Comparison of ENCODE assay signal across 22 cellular contexts in genomic region chr11:46976182-46976854, GRCh38. TPM values are rescaled to one million over a fixed set of nuclear protein-coding genes. Genes with fewer than 3 reads are reported as not detected.
DNase-seq lines count a peak whose midpoint lies in the region; ATAC-seq and TF ChIP-seq lines count a peak whose summit lies in the region.
"Had no signal": no experiment of that assay in that cellular context is flagged by ENCODE, and none has a peak within 500 bp of the region (broad histone marks: within the 10 kb centered on the region; RNA-seq: fewer than 3 reads in every experiment).

No MANE protein-coding gene starts in this region.

- H3K27ac Mint-ChIP-seq in endodermal cell = no peak overlapping the region
- no peak overlapping the region for H3K27ac Mint-ChIP-seq in stimulated activated naive CD8-positive, alpha-beta T cell treated with anti-CD3 and anti-CD28 coated beads, Interleukin-15, amount 100 ng/mL, for 72 hours
- H3K27ac Mint-ChIP-seq: activated naive CD4-positive, alpha-beta T cell treated with anti-CD3 and anti-CD28 coated beads for 36 hours; CD8-positive, alpha-beta T cell had no signal

- H3K9me3 ChIP-seq in HUES64 (ENCODE audit: insufficient read depth, low read depth, low read length) (no peaks in the 10 kb centered on the region), endodermal cell (ENCODE audit: control insufficient read depth, low read length) (no peaks in the 10 kb centered on the region)
- H3K9me3 ChIP-seq: mucosa of descending colon, SJSA1, upper lobe of right lung had no signal

- peak; percentile 14 to 38 for ATAC-seq in activated T-cell treated with anti-CD3 and anti-CD28 coated beads, Interleukin-2, amount 50 U/mL, for 4 hours
- peak; percentile 74 for ATAC-seq in stimulated activated naive CD8-positive, alpha-beta T cell treated with anti-CD3 and anti-CD28 coated beads, Interleukin-15, amount 100 ng/mL, for 72 hours
- ATAC-seq in HG03457 (IDR thresholded peaks at IDR 0.05; ENCODE audit: unreplicated experiment) = no peak
- ATAC-seq: CD8-positive, alpha-beta T cell; mucosa of descending colon; upper lobe of right lung had no signal

- H3K27me3 Mint-ChIP-seq in activated T-cell treated with anti-CD3 and anti-CD28 coated beads, Interleukin-2, amount 50 U/mL, for 4 hours (ENCODE audit: low read depth) = no peaks in the 10 kb centered on the region
- H3K27me3 Mint-ChIP-seq in endodermal cell (ENCODE audit: insufficient read depth) = peaks cover 2% of the 10 kb centered on the region
- no peaks in the 10 kb centered on the region for H3K27me3 Mint-ChIP-seq in stimulated activated naive CD8-positive, alpha-beta T cell treated with anti-CD3 and anti-CD28 coated beads, Interleukin-15, amount 100 ng/mL, for 72 hours

- peaks cover 3% of the 10 kb centered on the region for H3K4me1 Mint-ChIP-seq in activated T-cell treated with anti-CD3 and anti-CD28 coated beads, Interleukin-2, amount 50 U/mL, for 4 hours (ENCODE audit: low read depth)
- H3K4me1 Mint-ChIP-seq in endodermal cell = peaks cover 29% of the 10 kb centered on the region
- H3K4me1 Mint-ChIP-seq in stimulated activated naive CD8-positive, alpha-beta T cell treated with anti-CD3 and anti-CD28 coated beads, Interleukin-15, amount 100 ng/mL, for 72 hours = peaks cover 9% of the 10 kb centered on the region

- no peak for DNase-seq in activated T-cell treated with anti-CD3 and anti-CD28 coated beads, Interleukin-2, amount 50 U/mL, for 4 hours
- no peak for DNase-seq in activated T-cell treated with anti-CD3 and anti-CD28 coated beads, Interleukin-2, amount 50 U/mL, for 48 hours
- DNase-seq in endodermal cell (no peak), islet precursor cell (no peak), SK-N-DZ (ENCODE audit: low spot score) (no peak)
- no peak for DNase-seq in stimulated activated naive CD8-positive, alpha-beta T cell treated with anti-CD3 and anti-CD28 coated beads, Interleukin-15, amount 100 ng/mL, for 72 hours
- DNase-seq: activated naive CD4-positive, alpha-beta T cell treated with anti-CD3 and anti-CD28 coated beads for 36 hours; activated T-cell treated with anti-CD3 and anti-CD28 coated beads, Interleukin-2, amount 50 U/mL, for 1 hour; AML-193; amniotic stem cell; CD8-positive, alpha-beta T cell; cortex of kidney; mucosa of descending colon; NCI-H1694 treated with DMSO at 0.1 percent for 48 hours; NCI-H2171 treated with DMSO at 0.1 percent for 48 hours; NCI-H524 treated with DMSO at 0.1 percent for 48 hours; T-helper 1 cell; upper lobe of right lung had no signal

- peaks cover 41% of the 10 kb centered on the region for H3K4me1 ChIP-seq in HUES64 (ENCODE audit: insufficient read depth, low read length)
- H3K4me1 ChIP-seq in endodermal cell (ENCODE audit: control insufficient read depth, insufficient read depth, low read length) = peaks cover 7% of the 10 kb centered on the region
- H3K4me1 ChIP-seq: upper lobe of right lung had no signal

- 75% methylated on average over 3 of the region's 5 CpGs for WGBS in HUES64
- WGBS in endodermal cell (ENCODE audit: insufficient coverage in 1 of 2, insufficient read length in 1 of 2), 2 experiments = 73 to 89% methylated on average over 4 of the region's 5 CpGs

- peaks cover 3% of the 10 kb centered on the region; the same call in 1 of the 2 replicates for H3K27me3 ChIP-seq in HUES64 (ENCODE audit: insufficient read depth, low read length)
- no peaks in the 10 kb centered on the region for H3K27me3 ChIP-seq in endodermal cell (ENCODE audit: control insufficient read depth, insufficient read depth, low read length, poor library complexity, severe bottlenecking)
- H3K27me3 ChIP-seq: SJSA1, upper lobe of right lung had no signal

- H3K9ac ChIP-seq in HUES64 (ENCODE audit: low read depth, low read length) = no peak overlapping the region
- H3K9ac ChIP-seq in endodermal cell (ENCODE audit: extremely low read depth, low read length, poor library complexity, severe bottlenecking) = no peak overlapping the region

- no peak overlapping the region for H3K4me3 ChIP-seq in HUES64 (ENCODE audit: low read length)
- H3K4me3 ChIP-seq in endodermal cell (ENCODE audit: low read length) = no peak overlapping the region
- H3K4me3 ChIP-seq: mucosa of descending colon, SJSA1, upper lobe of right lung had no signal

- no peak for TF ChIP-seq CTCF in endodermal cell (conservative IDR thresholded peaks at IDR 0.05)

- no peaks in the 10 kb centered on the region for H3K9me3 Mint-ChIP-seq in activated T-cell treated with anti-CD3 and anti-CD28 coated beads, Interleukin-2, amount 50 U/mL, for 4 hours
- H3K9me3 Mint-ChIP-seq in endodermal cell = no peaks in the 10 kb centered on the region
- no peaks in the 10 kb centered on the region for H3K9me3 Mint-ChIP-seq in stimulated activated naive CD8-positive, alpha-beta T cell treated with anti-CD3 and anti-CD28 coated beads, Interleukin-15, amount 100 ng/mL, for 72 hours
- H3K9me3 Mint-ChIP-seq: activated naive CD4-positive, alpha-beta T cell treated with anti-CD3 and anti-CD28 coated beads for 36 hours; CD8-positive, alpha-beta T cell; nephron had no signal

- H3K36me3 Mint-ChIP-seq in activated T-cell treated with anti-CD3 and anti-CD28 coated beads, Interleukin-2, amount 50 U/mL, for 4 hours (ENCODE audit: insufficient read depth) = peaks cover 2% of the 10 kb centered on the region
- no peaks in the 10 kb centered on the region for H3K36me3 Mint-ChIP-seq in endodermal cell (ENCODE audit: low read depth)

- H3K27ac ChIP-seq in HUES64 (ENCODE audit: low read depth, low read length) (peak overlapping the region; percentile 27; the same call in 1 of the 2 replicates), endodermal cell (ENCODE audit: low read depth, low read length) (peak overlapping the region; percentile 99)
- H3K27ac ChIP-seq: SJSA1, upper lobe of right lung had no signal

- H3K36me3 ChIP-seq in HUES64 (ENCODE audit: insufficient read depth, low read length) (no peaks in the 10 kb centered on the region), endodermal cell (ENCODE audit: control insufficient read depth, insufficient read depth, low read length) (peaks cover 4% of the 10 kb centered on the region)
- H3K36me3 ChIP-seq: SJSA1, upper lobe of right lung had no signal

- H3K4me3 Mint-ChIP-seq in activated T-cell treated with anti-CD3 and anti-CD28 coated beads, Interleukin-2, amount 50 U/mL, for 4 hours = no peak overlapping the region
- no peak overlapping the region for H3K4me3 Mint-ChIP-seq in endodermal cell
- H3K4me3 Mint-ChIP-seq in stimulated activated naive CD8-positive, alpha-beta T cell treated with anti-CD3 and anti-CD28 coated beads, Interleukin-15, amount 100 ng/mL, for 72 hours = no peak overlapping the region
- H3K4me3 Mint-ChIP-seq: activated naive CD4-positive, alpha-beta T cell treated with anti-CD3 and anti-CD28 coated beads for 36 hours; CD8-positive, alpha-beta T cell; nephron had no signal

RNA-seq across cellular contexts. Expression of gene CSTPP1, which starts 39.8 kb away (rescaled TPM):
- 10 to 100 TPM; 12.9 to 15.0 (median 14.3) TPM for total RNA-seq in activated T-cell treated with anti-CD3 and anti-CD28 coated beads, Interleukin-2, amount 50 U/mL, for 4 hours
- polyA plus RNA-seq in HUES64 (2013, experiment 1 of 2) = 25.3 TPM
- 32.1 TPM for polyA plus RNA-seq in HUES64 (2013, experiment 2 of 2)
- 10 to 100 TPM; 46.7 to 57.6 TPM for total RNA-seq in endodermal cell
- polyA plus RNA-seq in endodermal cell (2013, experiment 1 of 2) = 77.8 TPM
- polyA plus RNA-seq in endodermal cell (2013, experiment 2 of 2) = 71.3 TPM
- polyA plus RNA-seq in SK-N-DZ (2014; cell fraction: cytosol; rRNA removed) = 40.4 and 41.4 TPM in 2 replicates
- polyA plus RNA-seq in SK-N-DZ (2014; cell fraction: nucleus; rRNA removed) = 20.4 and 22.5 TPM in 2 replicates

RNA-seq across cellular contexts. Expression of gene LRP4, which starts 58.0 kb away (rescaled TPM):
- under 1 TPM; 0.11 to 0.13 (median 0.13) TPM for total RNA-seq in activated T-cell treated with anti-CD3 and anti-CD28 coated beads, Interleukin-2, amount 50 U/mL, for 4 hours
- polyA plus RNA-seq in HUES64 (2013, experiment 1 of 2) = 16.1 TPM
- 19.5 TPM for polyA plus RNA-seq in HUES64 (2013, experiment 2 of 2)
- 10 to 100 TPM; 12.6 to 13.6 TPM for total RNA-seq in endodermal cell
- 73.5 TPM for polyA plus RNA-seq in endodermal cell (2013, experiment 1 of 2)
- polyA plus RNA-seq in endodermal cell (2013, experiment 2 of 2) = 68.7 TPM
- 4.2 and 5.8 TPM in 2 replicates for polyA plus RNA-seq in SK-N-DZ (2014; cell fraction: cytosol; rRNA removed)
- polyA plus RNA-seq in SK-N-DZ (2014; cell fraction: nucleus; rRNA removed) = 5.7 and 9.1 TPM in 2 replicates
- total RNA-seq: CD8-positive, alpha-beta T cell had no signal

Comparison
In these comparisons a context has a peak if more than half of its experiments do, and no peak if none do; other contexts are left out.
1. RNA of gene LRP4, which starts 58.0 kb away (total RNA-seq): 12.6 to 13.6 TPM in endodermal cell; 0.11 to 0.13 TPM in activated T-cell treated with anti-CD3 and anti-CD28 coated beads, Interleukin-2, amount 50 U/mL, for 4 hours; every median in the first group is over 10 times any median in the second.